Comparison of ENCODE assay signal across 16 cellular contexts in the genomic region with DNA sequence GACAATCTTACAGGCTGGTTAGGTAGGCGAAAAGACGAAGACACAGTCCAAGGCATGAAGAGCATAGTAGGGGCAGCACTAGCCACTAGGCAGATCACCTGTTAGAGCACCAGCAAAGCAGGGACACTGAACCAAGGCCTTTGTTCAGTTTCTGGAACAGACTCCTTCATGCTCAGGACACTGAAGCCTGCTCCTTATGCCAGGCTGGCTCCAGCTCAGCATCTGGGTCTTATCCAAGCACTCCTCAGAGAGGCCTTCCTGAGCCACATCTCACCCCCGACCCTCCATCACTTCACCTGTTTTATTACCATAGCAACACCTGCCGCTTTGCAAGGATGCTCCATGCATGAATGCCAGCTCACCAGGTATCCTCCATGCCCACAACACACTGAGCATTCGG.
"Had no signal": no experiment of that assay in that cellular context is flagged by ENCODE, and none has a peak within 500 bp of the region (broad histone marks: within the 10 kb centered on the region; RNA-seq: fewer than 3 reads in every experiment).

No MANE protein-coding gene starts in this region.

- H3K27me3 ChIP-seq: esophagus muscularis mucosa, gastroesophageal sphincter, ovary, stomach had no signal

- DNase-seq: activated CD4-positive, alpha-beta T cell treated with anti-CD3 and anti-CD28 coated beads for 36 hours; activated CD4-positive, alpha-beta T cell treated with anti-CD3 and anti-CD28 coated beads, Interleukin-2, amount 50 U/mL, for 48 hours; activated naive CD4-positive, alpha-beta T cell; activated naive CD8-positive, alpha-beta T cell treated with anti-CD3 and anti-CD28 coated beads for 36 hours; amniotic stem cell; central memory CD4-positive, alpha-beta T cell; effector memory CD4-positive, alpha-beta T cell; immature natural killer cell; mesenchymal stem cell; naive thymus-derived CD4-positive, alpha-beta T cell; ovary; stimulated activated CD4-positive, alpha-beta T cell treated with anti-CD3 and anti-CD28 coated beads, Interleukin-4, amount 100 ng/mL, for 24 hours; stomach had no signal

- H3K36me3 ChIP-seq: esophagus muscularis mucosa, gastroesophageal sphincter, ovary, stomach had no signal

- H3K4me1 ChIP-seq: esophagus muscularis mucosa, gastroesophageal sphincter, stomach had no signal

- H3K4me3 ChIP-seq: esophagus muscularis mucosa, gastroesophageal sphincter, ovary, smooth muscle cell, stomach had no signal

- H3K9me3 ChIP-seq: esophagus muscularis mucosa, gastroesophageal sphincter, ovary had no signal
